26 cellular contexts compared by ENCODE assay signal in the genomic region with DNA sequence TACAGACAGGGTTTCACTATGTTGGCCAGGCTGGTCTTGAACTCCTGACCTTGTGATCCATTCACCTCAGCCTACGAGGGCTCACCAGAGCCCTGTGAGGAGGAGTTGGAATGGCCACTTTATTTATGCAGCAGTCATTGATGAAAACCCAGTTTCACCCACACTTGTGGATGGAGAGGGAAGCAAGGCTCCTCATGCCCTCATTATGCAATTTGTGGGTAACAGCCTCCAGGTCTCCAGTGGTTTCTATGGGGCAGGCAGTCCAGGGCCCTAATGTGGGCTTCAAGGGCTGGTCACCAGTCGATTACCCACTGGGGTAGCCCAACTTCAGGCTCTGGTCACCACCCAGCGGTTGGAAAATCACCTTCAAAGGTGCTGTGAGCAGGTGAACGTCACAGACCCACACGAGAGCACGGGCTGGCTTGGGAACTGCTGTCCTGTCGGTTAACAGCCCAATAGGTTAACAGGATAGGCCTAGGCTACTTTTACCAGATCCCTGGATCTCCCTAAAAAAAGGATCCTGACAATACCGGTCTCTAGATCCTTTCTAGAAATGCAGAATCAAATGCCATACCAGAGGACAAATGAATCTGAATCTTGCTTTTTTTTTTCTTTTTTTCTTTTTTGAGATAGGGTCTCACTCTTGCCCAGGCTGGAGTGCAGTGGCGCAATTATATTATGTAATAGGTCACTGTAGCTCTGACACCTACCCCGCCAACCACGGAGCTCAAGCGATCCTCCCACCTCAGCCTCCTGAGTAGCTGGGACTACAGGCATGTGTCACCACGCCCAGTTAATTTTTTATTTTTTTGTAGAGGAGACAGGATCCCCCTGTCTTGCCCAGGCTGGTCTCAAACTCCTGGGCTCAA.
"Had no signal": no experiment of that assay in that cellular context is flagged by ENCODE, and none has a peak within 500 bp of the region (broad histone marks: within the 10 kb centered on the region; RNA-seq: fewer than 3 reads in every experiment).

No MANE protein-coding gene starts in this region.

- H3K36me3 ChIP-seq: colonic mucosa, esophagus squamous epithelium, lower lobe of right lung, prostate gland, right atrium auricular region, sigmoid colon, tibial artery had no signal

- H3K79me2 ChIP-seq: parathyroid adenoma had no signal

- H3K4me1 Mint-ChIP-seq: mesothelial cell of epicardium, neural crest cell had no signal

- H3K4me3 ChIP-seq: colonic mucosa, esophagus squamous epithelium, lower lobe of right lung, mucosa of descending colon, prostate gland, right atrium auricular region, sigmoid colon, testis, tibial artery had no signal

- H3K27ac ChIP-seq: colonic mucosa, esophagus squamous epithelium, lower lobe of right lung, parathyroid adenoma, prostate gland, right atrium auricular region, sigmoid colon, testis, tibial artery had no signal

- H3K9ac ChIP-seq: parathyroid adenoma had no signal

- H3K27ac Mint-ChIP-seq: mesothelial cell of epicardium; naive B cell; natural killer cell treated with Interleukin-12 subunit alpha and Interleukin-12 subunit beta and Interleukin-15 and Interleukin-18, amount 100 ng/mL, for 72 hours; stimulated activated effector memory CD8-positive, alpha-beta T cell treated with anti-CD3 and anti-CD28 coated beads, Interleukin-12 subunit alpha, Interleukin-12 subunit beta, amount 100 ng/mL, for 72 hours; type B pancreatic cell had no signal

- H3K4me1 ChIP-seq: colonic mucosa, esophagus squamous epithelium, parathyroid adenoma, prostate gland, right atrium auricular region, sigmoid colon, testis, tibial artery had no signal

- H3K36me3 Mint-ChIP-seq: mesothelial cell of epicardium; naive B cell; natural killer cell treated with Interleukin-12 subunit alpha and Interleukin-12 subunit beta and Interleukin-15 and Interleukin-18, amount 100 ng/mL, for 72 hours; stimulated activated effector memory CD8-positive, alpha-beta T cell treated with anti-CD3 and anti-CD28 coated beads, Interleukin-12 subunit alpha, Interleukin-12 subunit beta, amount 100 ng/mL, for 72 hours; type B pancreatic cell had no signal

- H3K27me3 Mint-ChIP-seq: naive B cell; natural killer cell treated with Interleukin-12 subunit alpha and Interleukin-12 subunit beta and Interleukin-15 and Interleukin-18, amount 100 ng/mL, for 72 hours; type B pancreatic cell had no signal

- DNase-seq: colonic mucosa; dermis blood vessel endothelial cell; effector memory CD4-positive, alpha-beta T cell; esophagus squamous epithelium; foreskin melanocyte; glutamatergic neuron; hypothalamus; left ventricle myocardium superior; lower lobe of right lung; mucosa of descending colon; naive B cell; sigmoid colon; stimulated activated CD4-positive, alpha-beta T cell treated with anti-CD3 and anti-CD28 coated beads, Interleukin-2, amount 100 ng/mL, for 24 hours; stimulated activated CD4-positive, alpha-beta T cell treated with anti-CD3 and anti-CD28 coated beads, Interleukin-4, amount 100 ng/mL, for 24 hours; stimulated activated naive CD8-positive, alpha-beta T cell treated with anti-CD3 and anti-CD28 coated beads, Interleukin-15, Interleukin-2, amounts not matched to agents 100 U/mL and 50 U/mL, for 24 hours; substantia nigra; testis had no signal

- ATAC-seq: left ventricle myocardium superior; lower lobe of right lung; mucosa of descending colon; natural killer cell treated with Interleukin-12 subunit alpha and Interleukin-12 subunit beta and Interleukin-15 and Interleukin-18, amount 100 ng/mL, for 72 hours; stimulated activated effector memory CD8-positive, alpha-beta T cell treated with anti-CD3 and anti-CD28 coated beads, Interleukin-12 subunit alpha, Interleukin-12 subunit beta, amount 100 ng/mL, for 72 hours; stimulated activated naive CD8-positive, alpha-beta T cell treated with anti-CD3 and anti-CD28 coated beads, Interleukin-15, Interleukin-2, amounts not matched to agents 100 U/mL and 50 U/mL, for 24 hours had no signal

- H3K27me3 ChIP-seq: colonic mucosa, esophagus squamous epithelium, right atrium auricular region, sigmoid colon, testis, tibial artery had no signal

- H3K4me3 Mint-ChIP-seq: mesothelial cell of epicardium; naive B cell; natural killer cell treated with Interleukin-12 subunit alpha and Interleukin-12 subunit beta and Interleukin-15 and Interleukin-18, amount 100 ng/mL, for 72 hours; neural crest cell; stimulated activated effector memory CD8-positive, alpha-beta T cell treated with anti-CD3 and anti-CD28 coated beads, Interleukin-12 subunit alpha, Interleukin-12 subunit beta, amount 100 ng/mL, for 72 hours; type B pancreatic cell had no signal

- H3K9me3 Mint-ChIP-seq: mesothelial cell of epicardium; naive B cell; natural killer cell treated with Interleukin-12 subunit alpha and Interleukin-12 subunit beta and Interleukin-15 and Interleukin-18, amount 100 ng/mL, for 72 hours; neural crest cell; stimulated activated effector memory CD8-positive, alpha-beta T cell treated with anti-CD3 and anti-CD28 coated beads, Interleukin-12 subunit alpha, Interleukin-12 subunit beta, amount 100 ng/mL, for 72 hours; type B pancreatic cell had no signal
